Comparison of ENCODE assay signal across 25 cellular contexts in the genomic region with DNA sequence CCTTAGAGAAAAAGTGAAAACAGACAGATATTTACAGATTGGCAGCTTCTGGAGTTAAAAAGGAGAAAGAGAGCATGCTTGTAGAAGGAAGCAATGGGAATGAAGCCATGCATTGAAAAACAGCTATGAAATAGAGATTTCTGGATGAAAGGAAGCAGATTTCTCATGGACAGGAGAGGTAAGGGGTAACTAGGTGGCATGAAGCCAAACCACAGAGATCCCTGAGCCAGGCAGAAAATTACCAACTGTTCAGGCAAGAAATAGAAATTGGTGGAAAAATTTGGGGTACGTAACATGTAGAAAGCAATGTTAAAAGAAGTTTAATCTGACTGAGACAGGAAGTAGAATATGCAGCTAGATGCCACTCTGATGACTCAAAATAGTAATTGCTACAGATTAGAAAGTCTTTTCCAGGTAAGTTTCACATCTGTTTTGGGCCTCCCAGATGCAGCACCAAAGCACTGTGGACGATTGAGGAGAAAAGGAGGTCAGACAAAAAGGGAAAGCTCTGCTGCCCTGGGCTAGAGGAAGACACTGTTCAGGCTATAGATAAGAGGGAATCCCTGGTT.
A peak's percentile ranks its signal among the peaks of the same experiment; 100 is the strongest.
DNase-seq lines count a peak whose midpoint lies in the region; ATAC-seq, FAIRE-seq and TF ChIP-seq lines count a peak whose summit lies in the region.
"Had no signal": no experiment of that assay in that cellular context is flagged by ENCODE, and none has a peak within 500 bp of the region (broad histone marks: within the 10 kb centered on the region; RNA-seq: fewer than 3 reads in every experiment).

No MANE protein-coding gene starts in this region.

- DNase-seq in DMS79 treated with DMSO at 0.1 percent for 48 hours (lab: John Stamatoyannopoulos, UW), result peak; percentile 68
- peak; percentile 11 for DNase-seq in keratinocyte (ENCODE audit: low read depth, low spot score)
- DNase-seq in NCI-H748 (lab: John Stamatoyannopoulos, UW; ENCODE audit: unreplicated experiment), result no peak
- DNase-seq: activated CD8-positive, alpha-beta memory T cell treated with anti-CD3 and anti-CD28 coated beads for 24 hours; activated T-cell treated with anti-CD3 and anti-CD28 coated beads, Interleukin-2, amount 50 U/mL, for 72 hours; foreskin fibroblast; GM23248; hypothalamus; Kasumi-1; kidney glomerular epithelial cell; mesenchymal stem cell; naive thymus-derived CD8-positive, alpha-beta T cell; NCI-H1092; NCI-H774; ovary; Peyer's patch; sigmoid colon; stimulated activated naive CD4-positive, alpha-beta T cell; T-helper 9 cell had no signal

- peak overlapping the region; percentile 43 for H3K4me2 ChIP-seq in OCI-LY3 (ENCODE audit: low read length)
- H3K4me2 ChIP-seq in keratinocyte (ENCODE audit: control insufficient read depth, extremely low read depth, insufficient read depth, low read depth, low read length), result peak overlapping the region; percentile 13

- FAIRE-seq in keratinocyte (lab: Jason Lieb, UNC), result peak; percentile 84
- FAIRE-seq: G401.6 had no signal

- no peak overlapping the region for H3K9ac ChIP-seq in OCI-LY3 (ENCODE audit: low read length)
- H3K9ac ChIP-seq in keratinocyte (ENCODE audit: control insufficient read depth, extremely low read depth, insufficient read depth, low read length), result no peak overlapping the region
- H3K9ac ChIP-seq: GM23248 had no signal

- TF ChIP-seq CTCF in OCI-LY3 (IDR thresholded peaks at IDR 0.05; ENCODE audit: low read depth, low read length), result no peak
- TF ChIP-seq CTCF in keratinocyte (optimal IDR thresholded peaks at IDR 0.05 in 1 of 3, IDR thresholded peaks at IDR 0.05 in 1 of 3, conservative IDR thresholded peaks at IDR 0.05 in 1 of 3; ENCODE audit: extremely low read depth in 1 of 3, insufficient read depth in 2 of 3, low read length in 3 of 3), result no peak

- H2AFZ ChIP-seq in OCI-LY3 (ENCODE audit: low read depth, low read length) (no peak overlapping the region), keratinocyte (ENCODE audit: control insufficient read depth, low read length) (peak overlapping the region; percentile 55)
- H2AFZ ChIP-seq: GM23248 had no signal

- H3K4me1 ChIP-seq in OCI-LY3 (ENCODE audit: low read length) (peaks cover 28% of the 10 kb centered on the region), keratinocyte (ENCODE audit: control insufficient read depth, extremely low read depth, insufficient read depth, low read length) (peaks cover 22% of the 10 kb centered on the region)
- H3K4me1 ChIP-seq: Peyer's patch, sigmoid colon, tibial nerve had no signal

- H3K9me1 ChIP-seq in keratinocyte (ENCODE audit: control insufficient read depth, extremely low read depth, insufficient read depth, low read length), result no peaks in the 10 kb centered on the region

- H3K36me3 ChIP-seq in OCI-LY3 (replicated peaks; ENCODE audit: low read depth, low read length) (peaks cover 3% of the 10 kb centered on the region), keratinocyte (ENCODE audit: control insufficient read depth in 2 of 2, extremely low read depth in 1 of 2, insufficient read depth in 2 of 2, low read length in 2 of 2) (no peaks in the 10 kb centered on the region)
- H3K36me3 ChIP-seq: ovary, Peyer's patch, sigmoid colon, tibial nerve had no signal

- peak overlapping the region; percentile 44; the same call in 1 of the 2 replicates for H3K27ac ChIP-seq in OCI-LY3 (ENCODE audit: low read length)
- no peak overlapping the region for H3K27ac ChIP-seq in keratinocyte (ENCODE audit: control insufficient read depth, insufficient read depth, low read length)
- H3K27ac ChIP-seq: GM23248, ovary, Peyer's patch, sigmoid colon, tibial nerve had no signal

- ATAC-seq in GM18907 (IDR thresholded peaks at IDR 0.05; ENCODE audit: unreplicated experiment), result peak; percentile 74
- ATAC-seq in HG02588 (IDR thresholded peaks at IDR 0.05; ENCODE audit: unreplicated experiment), result no peak
- no peak for ATAC-seq in SK-N-SH treated with all-trans-retinoic acid at 6 μM for 48 hours
- ATAC-seq: naive thymus-derived CD8-positive, alpha-beta T cell had no signal

- H3K27me3 ChIP-seq in OCI-LY3 (ENCODE audit: low read depth, low read length), result no peaks in the 10 kb centered on the region
- H3K27me3 ChIP-seq in keratinocyte (ENCODE audit: control insufficient read depth, extremely low read depth, insufficient read depth, low read length), result no peaks in the 10 kb centered on the region
- H3K27me3 ChIP-seq: ovary, Peyer's patch, sigmoid colon, tibial nerve had no signal

- H3K9me3 ChIP-seq in OCI-LY3 (ENCODE audit: insufficient read depth, low read length), result no peaks in the 10 kb centered on the region
- no peaks in the 10 kb centered on the region for H3K9me3 ChIP-seq in keratinocyte (ENCODE audit: control insufficient read depth, low read depth, low read length)
- H3K9me3 ChIP-seq: ovary, sigmoid colon, tibial nerve had no signal

- H3K4me3 ChIP-seq in OCI-LY3 (ENCODE audit: low read length) (no peak overlapping the region), keratinocyte (ENCODE audit: control insufficient read depth in 2 of 3, extremely low read depth in 1 of 3, insufficient read depth in 2 of 3, low read depth in 1 of 3, low read length in 3 of 3) (no peak overlapping the region)
- H3K4me3 ChIP-seq: GM23248, ovary, Peyer's patch, sigmoid colon, tibial nerve had no signal

- H3K79me2 ChIP-seq in OCI-LY3 (ENCODE audit: low read length) (no peaks in the 10 kb centered on the region), keratinocyte (ENCODE audit: control insufficient read depth, insufficient read depth, low read length) (no peaks in the 10 kb centered on the region)

- no peaks in the 10 kb centered on the region for H4K20me1 ChIP-seq in OCI-LY3 (ENCODE audit: insufficient read depth, low read length)
- H4K20me1 ChIP-seq in keratinocyte (ENCODE audit: control insufficient read depth, extremely low read depth, insufficient read depth, low read length), result no peaks in the 10 kb centered on the region

- dilution Hi-C loops in keratinocyte (cut with MboI; ENCODE audit: extremely low pct_ligation_motif_present, low sequenced_read_pairs), result no loop called here

TF ChIP-seq in SK-N-SH treated with all-trans-retinoic acid at 6 μM for 48 hours, 23 proteins besides CTCF, POLR2A, EP300 and RAD21:
- TF ChIP-seq, protein P1, sequence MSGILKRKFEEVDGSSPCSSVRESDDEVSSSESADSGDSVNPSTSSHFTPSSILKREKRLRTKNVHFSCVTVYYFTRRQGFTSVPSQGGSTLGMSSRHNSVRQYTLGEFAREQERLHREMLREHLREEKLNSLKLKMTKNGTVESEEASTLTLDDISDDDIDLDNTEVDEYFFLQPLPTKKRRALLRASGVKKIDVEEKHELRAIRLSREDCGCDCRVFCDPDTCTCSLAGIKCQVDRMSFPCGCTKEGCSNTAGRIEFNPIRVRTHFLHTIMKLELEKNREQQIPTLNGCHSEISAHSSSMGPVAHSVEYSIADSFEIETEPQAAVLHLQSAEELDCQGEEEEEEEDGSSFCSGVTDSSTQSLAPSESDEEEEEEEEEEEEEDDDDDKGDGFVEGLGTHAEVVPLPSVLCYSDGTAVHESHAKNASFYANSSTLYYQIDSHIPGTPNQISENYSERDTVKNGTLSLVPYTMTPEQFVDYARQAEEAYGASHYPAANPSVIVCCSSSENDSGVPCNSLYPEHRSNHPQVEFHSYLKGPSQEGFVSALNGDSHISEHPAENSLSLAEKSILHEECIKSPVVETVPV (CRISPR knock-in tag; IDR thresholded peaks at IDR 0.05), result no peak
- TF ChIP-seq RARB (CRISPR knock-in tag; IDR thresholded peaks at IDR 0.05), result no peak
- TF ChIP-seq OSR1 (CRISPR knock-in tag; IDR thresholded peaks at IDR 0.05), result no peak
- TF ChIP-seq, protein P2, sequence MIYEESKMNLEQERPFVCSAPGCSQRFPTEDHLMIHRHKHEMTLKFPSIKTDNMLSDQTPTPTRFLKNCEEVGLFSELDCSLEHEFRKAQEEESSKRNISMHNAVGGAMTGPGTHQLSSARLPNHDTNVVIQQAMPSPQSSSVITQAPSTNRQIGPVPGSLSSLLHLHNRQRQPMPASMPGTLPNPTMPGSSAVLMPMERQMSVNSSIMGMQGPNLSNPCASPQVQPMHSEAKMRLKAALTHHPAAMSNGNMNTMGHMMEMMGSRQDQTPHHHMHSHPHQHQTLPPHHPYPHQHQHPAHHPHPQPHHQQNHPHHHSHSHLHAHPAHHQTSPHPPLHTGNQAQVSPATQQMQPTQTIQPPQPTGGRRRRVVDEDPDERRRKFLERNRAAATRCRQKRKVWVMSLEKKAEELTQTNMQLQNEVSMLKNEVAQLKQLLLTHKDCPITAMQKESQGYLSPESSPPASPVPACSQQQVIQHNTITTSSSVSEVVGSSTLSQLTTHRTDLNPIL (CRISPR knock-in tag; IDR thresholded peaks at IDR 0.05; ENCODE audit: low read depth), result no peak
- TF ChIP-seq ARNTL (CRISPR knock-in tag; IDR thresholded peaks at IDR 0.05; ENCODE audit: borderline replicate concordance, low read depth), result no peak
- no peak for TF ChIP-seq ZFP30 (CRISPR knock-in tag; IDR thresholded peaks at IDR 0.05)
- TF ChIP-seq, protein P3, sequence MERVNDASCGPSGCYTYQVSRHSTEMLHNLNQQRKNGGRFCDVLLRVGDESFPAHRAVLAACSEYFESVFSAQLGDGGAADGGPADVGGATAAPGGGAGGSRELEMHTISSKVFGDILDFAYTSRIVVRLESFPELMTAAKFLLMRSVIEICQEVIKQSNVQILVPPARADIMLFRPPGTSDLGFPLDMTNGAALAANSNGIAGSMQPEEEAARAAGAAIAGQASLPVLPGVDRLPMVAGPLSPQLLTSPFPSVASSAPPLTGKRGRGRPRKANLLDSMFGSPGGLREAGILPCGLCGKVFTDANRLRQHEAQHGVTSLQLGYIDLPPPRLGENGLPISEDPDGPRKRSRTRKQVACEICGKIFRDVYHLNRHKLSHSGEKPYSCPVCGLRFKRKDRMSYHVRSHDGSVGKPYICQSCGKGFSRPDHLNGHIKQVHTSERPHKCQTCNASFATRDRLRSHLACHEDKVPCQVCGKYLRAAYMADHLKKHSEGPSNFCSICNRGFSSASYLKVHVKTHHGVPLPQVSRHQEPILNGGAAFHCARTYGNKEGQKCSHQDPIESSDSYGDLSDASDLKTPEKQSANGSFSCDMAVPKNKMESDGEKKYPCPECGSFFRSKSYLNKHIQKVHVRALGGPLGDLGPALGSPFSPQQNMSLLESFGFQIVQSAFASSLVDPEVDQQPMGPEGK (CRISPR knock-in tag; IDR thresholded peaks at IDR 0.05; ENCODE audit: borderline replicate concordance), result no peak
- no peak for TF ChIP-seq ZNF565 (CRISPR knock-in tag; conservative IDR thresholded peaks at IDR 0.05; ENCODE audit: low read depth)
- TF ChIP-seq ZNF70 (CRISPR knock-in tag; IDR thresholded peaks at IDR 0.05), result no peak
- no peak for TF ChIP-seq SNAI2 (CRISPR knock-in tag; IDR thresholded peaks at IDR 0.05)
- no peak for TF ChIP-seq ZFP3 (CRISPR knock-in tag; IDR thresholded peaks at IDR 0.05)
- TF ChIP-seq PPARA (CRISPR knock-in tag; IDR thresholded peaks at IDR 0.05; ENCODE audit: borderline replicate concordance), result no peak
- TF ChIP-seq ISL1 (CRISPR knock-in tag; IDR thresholded peaks at IDR 0.05), result no peak
